In genomic region chr3:156760333-156760732, GRCh38 we compare ENCODE assay signal across 12 cellular contexts.
DNase-seq lines count a peak whose midpoint lies in the region; ATAC-seq and TF ChIP-seq lines count a peak whose summit lies in the region.
"Had no signal": no experiment of that assay in that cellular context is flagged by ENCODE, and none has a peak within 500 bp of the region (broad histone marks: within the 10 kb centered on the region; RNA-seq: fewer than 3 reads in every experiment).

No MANE protein-coding gene starts in this region.

- ATAC-seq in GM19467 (IDR thresholded peaks at IDR 0.05; ENCODE audit: unreplicated experiment) (peak; percentile 90), HG03097 (IDR thresholded peaks at IDR 0.05; ENCODE audit: low FRiP score, unreplicated experiment) (peak; percentile 89)
- ATAC-seq in activated T-helper 17 cell treated with anti-CD3 and anti-CD28 coated beads, Interleukin-2, amount 50 U/mL, for 72 hours (replicated peaks) = peak; percentile 46
- ATAC-seq: gastroesophageal sphincter had no signal

- H3K4me1 Mint-ChIP-seq in activated T-helper 17 cell treated with anti-CD3 and anti-CD28 coated beads, Interleukin-2, amount 50 U/mL, for 72 hours = no peaks in the 10 kb centered on the region
- H3K4me1 Mint-ChIP-seq in glutamatergic neuron (ENCODE audit: low read depth, unreplicated experiment) = peaks cover 5% of the 10 kb centered on the region
- H3K4me1 Mint-ChIP-seq: CD4-positive, CD25-positive, alpha-beta regulatory T cell; naive B cell had no signal

- no peak overlapping the region for H3K4me3 Mint-ChIP-seq in activated T-helper 17 cell treated with anti-CD3 and anti-CD28 coated beads, Interleukin-2, amount 50 U/mL, for 72 hours
- no peak overlapping the region for H3K4me3 Mint-ChIP-seq in glutamatergic neuron (ENCODE audit: unreplicated experiment)
- H3K4me3 Mint-ChIP-seq: CD4-positive, CD25-positive, alpha-beta regulatory T cell; naive B cell had no signal

- in situ Hi-C loops in GM13976 (cut with MboI; ENCODE audit: low sequenced_read_pairs, unreplicated experiment) = no loop called here

- no peak for TF ChIP-seq CTCF in GM13976 (IDR thresholded peaks at IDR 0.05; ENCODE audit: borderline replicate concordance, control extremely low read depth, extremely low read depth, insufficient read depth, missing control alignments)
- TF ChIP-seq CTCF in glutamatergic neuron (IDR thresholded peaks at IDR 0.05; ENCODE audit: partially characterized antibody, unreplicated experiment) = no peak

- peak overlapping the region; percentile 10 for H3K27ac Mint-ChIP-seq in activated T-helper 17 cell treated with anti-CD3 and anti-CD28 coated beads, Interleukin-2, amount 50 U/mL, for 72 hours
- H3K27ac Mint-ChIP-seq in glutamatergic neuron (ENCODE audit: unreplicated experiment) = no peak overlapping the region
- H3K27ac Mint-ChIP-seq: CD4-positive, CD25-positive, alpha-beta regulatory T cell had no signal

- H3K36me3 Mint-ChIP-seq in activated T-helper 17 cell treated with anti-CD3 and anti-CD28 coated beads, Interleukin-2, amount 50 U/mL, for 72 hours (ENCODE audit: low read depth) = no peaks in the 10 kb centered on the region
- H3K36me3 Mint-ChIP-seq in glutamatergic neuron (ENCODE audit: unreplicated experiment) = no peaks in the 10 kb centered on the region
- H3K36me3 Mint-ChIP-seq: CD4-positive, CD25-positive, alpha-beta regulatory T cell; naive B cell had no signal

- H3K27me3 Mint-ChIP-seq in activated T-helper 17 cell treated with anti-CD3 and anti-CD28 coated beads, Interleukin-2, amount 50 U/mL, for 72 hours = peaks cover 2% of the 10 kb centered on the region
- H3K27me3 Mint-ChIP-seq in glutamatergic neuron (ENCODE audit: unreplicated experiment) = no peaks in the 10 kb centered on the region
- H3K27me3 Mint-ChIP-seq: naive B cell had no signal

- peak; percentile 31 for DNase-seq in GM13976 (ENCODE audit: low spot score)
- no peak for DNase-seq in dermis blood vessel endothelial cell
- no peak for DNase-seq in cortex of kidney (lab: John Stamatoyannopoulos, UW)
- DNase-seq in mucosa of gallbladder (ENCODE audit: low spot score) = no peak
- DNase-seq in glutamatergic neuron = no peak
- DNase-seq: naive B cell, WERI-Rb-1 had no signal

- no peaks in the 10 kb centered on the region for H3K9me3 Mint-ChIP-seq in activated T-helper 17 cell treated with anti-CD3 and anti-CD28 coated beads, Interleukin-2, amount 50 U/mL, for 72 hours
- no peaks in the 10 kb centered on the region for H3K9me3 Mint-ChIP-seq in glutamatergic neuron (ENCODE audit: unreplicated experiment)
- H3K9me3 Mint-ChIP-seq: CD4-positive, CD25-positive, alpha-beta regulatory T cell had no signal
